10 cellular contexts compared by ENCODE assay signal in the genomic region with DNA sequence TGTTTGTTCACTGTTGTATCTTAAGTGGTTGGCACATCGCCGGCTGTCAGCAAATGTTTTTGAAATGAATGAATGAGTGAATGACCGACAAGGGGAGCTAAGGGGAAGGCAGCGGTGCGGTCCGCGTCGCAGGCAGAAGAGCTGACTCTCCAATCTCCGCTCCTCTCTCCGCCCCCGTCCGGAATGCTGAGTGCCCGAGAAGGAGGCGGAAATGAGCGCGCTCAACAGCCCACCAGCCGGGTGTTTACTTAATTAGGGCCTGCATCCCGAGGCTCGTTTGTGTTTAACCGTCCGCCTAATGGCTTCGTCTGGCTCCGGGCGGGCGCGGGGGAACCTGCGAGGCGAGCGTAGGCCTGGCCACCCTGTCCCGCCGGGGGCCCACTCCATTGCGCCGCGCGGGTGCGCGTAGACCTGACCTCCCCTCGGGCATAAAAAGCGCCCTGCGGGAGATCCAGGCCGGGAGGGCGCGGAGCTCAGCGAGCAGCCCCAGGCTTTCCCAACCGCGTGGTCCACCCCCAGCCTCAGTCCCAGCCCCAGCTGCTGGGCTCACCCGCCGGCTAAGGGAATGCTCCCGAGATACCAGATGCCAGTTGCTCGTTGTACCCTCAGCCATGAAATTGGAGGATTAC. TPM values are rescaled to one million over a fixed set of nuclear protein-coding genes. Genes with fewer than 3 reads are reported as not detected.
DNase-seq lines count a peak whose midpoint lies in the region; ATAC-seq and TF ChIP-seq lines count a peak whose summit lies in the region.
"Had no signal": no experiment of that assay in that cellular context is flagged by ENCODE, and none has a peak within 500 bp of the region (broad histone marks: within the 10 kb centered on the region; RNA-seq: fewer than 3 reads in every experiment).

No MANE protein-coding gene starts in this region.

- H3K4me1 Mint-ChIP-seq in endodermal cell (peaks cover 23% of the 10 kb centered on the region), neural crest cell (peaks cover 37% of the 10 kb centered on the region)

- H3K9ac ChIP-seq in endodermal cell (ENCODE audit: extremely low read depth, low read length, poor library complexity, severe bottlenecking) = no peak overlapping the region

- DNase-seq in COLO668 (lab: John Stamatoyannopoulos, UW; ENCODE audit: unreplicated experiment) (peak; percentile 44), NCI-H1092 (lab: John Stamatoyannopoulos, UW) (peak; percentile 39), endodermal cell (peak; percentile 95), neural crest cell (ENCODE audit: low read depth, low spot score) (peak; percentile 48), A172 (ENCODE audit: low spot score) (no peak)
- DNase-seq in effector CD8-positive, alpha-beta T cell (lab: John Stamatoyannopoulos, UW) = no peak
- DNase-seq: NCI-H1048 had no signal

- H3K27ac ChIP-seq in endodermal cell (ENCODE audit: low read depth, low read length) = no peak overlapping the region

- H3K9me3 Mint-ChIP-seq in endodermal cell (no peaks in the 10 kb centered on the region), neural crest cell (no peaks in the 10 kb centered on the region)

- no peaks in the 10 kb centered on the region for H3K36me3 Mint-ChIP-seq in endodermal cell (ENCODE audit: low read depth)
- H3K36me3 Mint-ChIP-seq in neural crest cell (ENCODE audit: low read depth) = no peaks in the 10 kb centered on the region

- peak overlapping the region; percentile 70 for H3K4me3 ChIP-seq in endodermal cell (ENCODE audit: low read length)

- H3K27me3 ChIP-seq in endodermal cell (ENCODE audit: control insufficient read depth, insufficient read depth, low read length, poor library complexity, severe bottlenecking) = peaks cover 34% of the 10 kb centered on the region

- H3K9me3 ChIP-seq in endodermal cell (ENCODE audit: control insufficient read depth, low read length) = no peaks in the 10 kb centered on the region

- WGBS in endodermal cell (ENCODE audit: insufficient coverage in 1 of 2, insufficient read length in 1 of 2), 2 experiments = 7 to 9% methylated on average over 24 to 50 of the region's 50 CpGs

- H3K4me1 ChIP-seq in endodermal cell (ENCODE audit: control insufficient read depth, insufficient read depth, low read length) = peaks cover 3% of the 10 kb centered on the region

- peak overlapping the region; percentile 57 for H3K27ac Mint-ChIP-seq in endodermal cell
- H3K27ac Mint-ChIP-seq in neural crest cell (ENCODE audit: unreplicated experiment) = no peak overlapping the region

- TF ChIP-seq CTCF in endodermal cell (conservative IDR thresholded peaks at IDR 0.05) (no peak), neural crest cell (conservative IDR thresholded peaks at IDR 0.05) (no peak)

- H3K36me3 ChIP-seq in endodermal cell (ENCODE audit: control insufficient read depth, insufficient read depth, low read length) = no peaks in the 10 kb centered on the region

- peak overlapping the region; percentile 46 for H3K4me3 Mint-ChIP-seq in endodermal cell
- H3K4me3 Mint-ChIP-seq in neural crest cell = peak overlapping the region; percentile 66

- peaks cover 25% of the 10 kb centered on the region for H3K27me3 Mint-ChIP-seq in endodermal cell (ENCODE audit: insufficient read depth)
- peaks cover 25% of the 10 kb centered on the region for H3K27me3 Mint-ChIP-seq in neural crest cell (ENCODE audit: low read depth)

- ATAC-seq in GM21526 (IDR thresholded peaks at IDR 0.05; ENCODE audit: low FRiP score, unreplicated experiment) (no peak), GM21786 (IDR thresholded peaks at IDR 0.05; ENCODE audit: unreplicated experiment) (no peak)

RNA-seq across cellular contexts. Expression of a gene that starts 2.6 kb away (rescaled TPM):
- 10 to 100 TPM; 79.6 to 88.1 TPM for total RNA-seq in endodermal cell
- polyA plus RNA-seq in endodermal cell (2013, experiment 1 of 2) = 13.0 TPM
- 8.5 TPM for polyA plus RNA-seq in endodermal cell (2013, experiment 2 of 2)
- total RNA-seq in neural crest cell = 4.2 and 4.3 TPM in 2 replicates
- 0.07 and 0.34 TPM in 2 replicates for total RNA-seq in A172 (2014; rRNA removed; shearing (Covaris generic))
- polyA plus RNA-seq: liver had no signal

Comparison
In these comparisons a context has a peak if more than half of its experiments do, and no peak if none do; other contexts are left out.
1. DNase-seq: peak in COLO668 (single experiment), NCI-H1092 (single experiment), endodermal cell (single experiment) and neural crest cell (single experiment); none in effector CD8-positive, alpha-beta T cell (single experiment) and A172 (single experiment).
2. RNA of a gene that starts 2.6 kb away (total RNA-seq): 79.6 to 88.1 TPM in endodermal cell; 4.2 to 4.3 TPM in neural crest cell and 0.07 to 0.34 TPM in A172; every median in the first group is over 10 times any median in the second.